Comparison of ENCODE assay signal across 9 cellular contexts in genomic region chr3:13069495-13069894, GRCh38. TPM values are rescaled to one million over a fixed set of nuclear protein-coding genes. Genes with fewer than 3 reads are reported as not detected.
DNase-seq lines count a peak whose midpoint lies in the region; ATAC-seq and TF ChIP-seq lines count a peak whose summit lies in the region.
"Had no signal": no experiment of that assay in that cellular context is flagged by ENCODE, and none has a peak within 500 bp of the region (broad histone marks: within the 10 kb centered on the region; RNA-seq: fewer than 3 reads in every experiment).

No MANE protein-coding gene starts in this region.

- H3K4me1 Mint-ChIP-seq in T-cell = peaks cover 36 to 66% (median 50%) of the 10 kb centered on the region in 3 donors

- TF ChIP-seq CTCF in mucosa of descending colon (IDR thresholded peaks at IDR 0.05) (no peak), gastrocnemius medialis (IDR thresholded peaks at IDR 0.05 in 4 of 5, conservative IDR thresholded peaks at IDR 0.05 in 1 of 5) (no peak)

- POLR2A ChIA-PET in T-cell (lab: Charles Lee) = interaction anchor here in 1 of 2 donors (0.5 kb wide), 1 partner anchor 76 kb away, joined by 5 read pairs; no protein-coding TSS in a partner anchor

- H3K27ac Mint-ChIP-seq in T-cell = peak overlapping the region; percentile 84 to 88

- H3K4me3 ChIP-seq in mucosa of descending colon (no peak overlapping the region), gastrocnemius medialis (no peak overlapping the region)

- peaks cover 8 to 18% (median 14%) of the 10 kb centered on the region in 3 donors for H3K27me3 ChIP-seq in gastrocnemius medialis

- in situ Hi-C loops in gastrocnemius medialis (cut with MboI; ENCODE audit: low sequenced_read_pairs in 4 of 4) = no loop called here

- H3K36me3 Mint-ChIP-seq in T-cell = no peaks in the 10 kb centered on the region

- H3K9me3 Mint-ChIP-seq in T-cell = no peaks in the 10 kb centered on the region

- CTCF ChIA-PET in T-cell (lab: Charles Lee) = no interaction called here

- DNase-seq in T-cell (peak in 33 of 34 experiments; percentile 16 to 65 (median 43)), mucosa of descending colon (no peak), NCI-H1092 (lab: John Stamatoyannopoulos, UW) (no peak), hippocampal formation (lab: John Stamatoyannopoulos, UW) (no peak), NCI-H524 treated with DMSO at 0.1 percent for 48 hours (lab: John Stamatoyannopoulos, UW) (no peak), gastrocnemius medialis (no peak)

- H3K27me3 Mint-ChIP-seq in T-cell = peaks cover 5 to 12% of the 10 kb centered on the region in 2 donors

- no peaks in the 10 kb centered on the region for H3K4me1 ChIP-seq in mucosa of descending colon (ENCODE audit: low read depth)
- H3K4me1 ChIP-seq in gastrocnemius medialis = peaks cover 0 to 5% of the 10 kb centered on the region in 2 donors

- no peaks in the 10 kb centered on the region for H3K9me3 ChIP-seq in mucosa of descending colon
- H3K9me3 ChIP-seq in gastrocnemius medialis = no peaks in the 10 kb centered on the region

- intact Hi-C loops in mucosa of descending colon (cut with DNase I, micrococcal nuclease) (no loop called here), gastrocnemius medialis (cut with DNase I; ENCODE audit: low total_unique reads) (no loop called here)

- H3K4me3 Mint-ChIP-seq in T-cell = peak overlapping the region in 2 of 3 donors; percentile 13 to 58

- H3K27ac ChIP-seq in gastrocnemius medialis = no peak overlapping the region
- H3K27ac ChIP-seq: HL-60 had no signal

- no peak for TF ChIP-seq POLR2A in gastrocnemius medialis (IDR thresholded peaks at IDR 0.05)

- ATAC-seq in GM18498 (IDR thresholded peaks at IDR 0.05; ENCODE audit: unreplicated experiment) = peak; percentile 59
- ATAC-seq in HG02588 (IDR thresholded peaks at IDR 0.05; ENCODE audit: unreplicated experiment) = peak; percentile 39
- ATAC-seq in T-cell (replicated peaks in 1 of 4) = peak; percentile 43 to 86 (median 68)
- peak; percentile 70 for ATAC-seq in mucosa of descending colon
- ATAC-seq in gastrocnemius medialis = no peak

- H3K36me3 ChIP-seq in mucosa of descending colon (ENCODE audit: low read depth) = no peaks in the 10 kb centered on the region
- H3K36me3 ChIP-seq in gastrocnemius medialis = no peaks in the 10 kb centered on the region

RNA-seq across cellular contexts. Expression of gene IQSEC1, which starts 3.7 kb away (rescaled TPM):
- total RNA-seq in T-cell (100 to 1,000 TPM in 1 of 5 donors, 10 to 100 TPM in 4; 73.7 to 113 (median 86.9) TPM), mucosa of descending colon (10 to 100 TPM; 19.8 to 42.2 (median 21.9) TPM), gastrocnemius medialis (10 to 100 TPM; 15.2 to 31.3 (median 28.0) TPM)

Comparison
In these comparisons a context has a peak if more than half of its experiments do, and no peak if none do; other contexts are left out.
1. ATAC-seq: peak in GM18498 (single experiment), HG02588 (single experiment), T-cell (4 of 4) and mucosa of descending colon (single experiment); none in gastrocnemius medialis (0 of 2).
2. DNase-seq: peak in T-cell (33 of 34); none in mucosa of descending colon (0 of 3), NCI-H1092 (single experiment), hippocampal formation (0 of 2), NCI-H524 treated with DMSO at 0.1 percent for 48 hours (single experiment) and gastrocnemius medialis (0 of 2).